15 cellular contexts compared by ENCODE assay signal in genomic region chr19:41435376-41435775, GRCh38. TPM values are rescaled to one million over a fixed set of nuclear protein-coding genes. Genes with fewer than 3 reads are reported as not detected.
DNase-seq lines count a peak whose midpoint lies in the region; ATAC-seq, FAIRE-seq and TF ChIP-seq lines count a peak whose summit lies in the region.
"Not testable (repeated sequence)": the region's sequence is repeated elsewhere in the genome, so short reads cannot be mapped to it uniquely, and the experiment has no call there.
"Had no signal": no experiment of that assay in that cellular context is flagged by ENCODE, and none has a peak within 500 bp of the region (broad histone marks: within the 10 kb centered on the region; RNA-seq: fewer than 3 reads in every experiment).

No MANE protein-coding gene starts in this region.

- H3K36me3 Mint-ChIP-seq in endodermal cell (ENCODE audit: low read depth), result peaks cover 37% of the 10 kb centered on the region

- H3K4me2 ChIP-seq in K562 (ENCODE audit: insufficient read depth, low read length), result not testable (repeated sequence)

- H3K4me1 ChIP-seq in K562 (replicated peaks in 1 of 2; ENCODE audit: control insufficient read depth in 2 of 2, insufficient read depth in 2 of 2, low read length in 2 of 2), result peaks cover 4 to 29% of the 10 kb centered on the region in 2 experiments; a peak in 4 of 5 replicates
- not testable (repeated sequence) for H3K4me1 ChIP-seq in endodermal cell (ENCODE audit: control insufficient read depth, insufficient read depth, low read length); mucosa of descending colon (ENCODE audit: low read depth); aorta (ENCODE audit: control insufficient read depth in 1 of 2, insufficient read depth in 2 of 2, low read length in 2 of 2)
- H3K4me1 ChIP-seq in spleen, result peaks cover 5 to 45% (median 25%) of the 10 kb centered on the region in 6 donors

- H3K9me3 Mint-ChIP-seq in endodermal cell, result not testable (repeated sequence)

- not testable (repeated sequence) for FAIRE-seq in K562 (lab: Jason Lieb, UNC)

- peaks cover 40% of the 10 kb centered on the region for H3K36me3 ChIP-seq in K562 (ENCODE audit: control insufficient read depth, insufficient read depth, low read length)
- peaks cover 35% of the 10 kb centered on the region for H3K36me3 ChIP-seq in endodermal cell (ENCODE audit: control insufficient read depth, insufficient read depth, low read length)
- H3K36me3 ChIP-seq in mucosa of descending colon (ENCODE audit: low read depth); aorta (ENCODE audit: control insufficient read depth in 1 of 2, insufficient read depth in 2 of 2, low read length in 1 of 2): not testable (repeated sequence)
- H3K36me3 ChIP-seq in spleen, result peaks cover 0 to 79% (median 41%) of the 10 kb centered on the region in 6 donors

- H4K20me1 ChIP-seq in K562 (replicated peaks; ENCODE audit: control insufficient read depth, insufficient read depth, low read length), result not testable (repeated sequence)

- intact Hi-C loops in K562 (cut with micrococcal nuclease), result loop anchor here (5.0 to 10.0 kb wide), 2 partner anchors 71 to 113 kb away; partner anchors contain the start of gene B9D2
- intact Hi-C loops in mucosa of descending colon (cut with DNase I, micrococcal nuclease); spleen (cut with DNase I; ENCODE audit: low total_unique reads): not testable (repeated sequence)
- intact Hi-C loops in aorta (cut with DNase I), result loop anchor here in 1 of 2 donors (5.0 kb wide), 1 partner anchor 38 kb away; the partner anchor contains the start of genes BCKDHA and EXOSC5

- not testable (repeated sequence) for TF ChIP-seq CTCF in K562 (IDR thresholded peaks at IDR 0.05 in 2 of 3, conservative IDR thresholded peaks at IDR 0.05 in 1 of 3; ENCODE audit: insufficient read depth in 2 of 3, low read depth in 1 of 3, low read length in 3 of 3); endodermal cell (conservative IDR thresholded peaks at IDR 0.05); mucosa of descending colon (IDR thresholded peaks at IDR 0.05); spleen (IDR thresholded peaks at IDR 0.05 in 8 of 11, conservative IDR thresholded peaks at IDR 0.05 in 3 of 11)

- H3K4me1 Mint-ChIP-seq in endodermal cell, result not testable (repeated sequence)

- not testable (repeated sequence) for H3K27me3 ChIP-seq in K562 (ENCODE audit: control insufficient read depth in 2 of 2, insufficient read depth in 2 of 2, low read length in 2 of 2); endodermal cell (ENCODE audit: control insufficient read depth, insufficient read depth, low read length, poor library complexity, severe bottlenecking); spleen (replicated peaks in 1 of 7); aorta (ENCODE audit: control insufficient read depth in 1 of 2, insufficient read depth in 2 of 2, low read length in 1 of 2)

- H3K4me3 ChIP-seq in K562; endodermal cell (ENCODE audit: low read length); mucosa of descending colon; spleen; aorta (ENCODE audit: low read length in 2 of 2): not testable (repeated sequence)

- not testable (repeated sequence) for H3K79me2 ChIP-seq in K562 (ENCODE audit: control insufficient read depth, insufficient read depth, low read length)

- H3K9me1 ChIP-seq in K562 (ENCODE audit: control insufficient read depth, insufficient read depth, low read length), result not testable (repeated sequence)

- CTCF ChIA-PET in K562 (lab: Yijun Ruan, JAX; ENCODE audit: low intra/inter-chr PET ratio), result interaction anchor here (1.0 kb wide), 1 partner anchor 160 kb away, joined by 3 read pairs; no protein-coding TSS in a partner anchor

- TF ChIP-seq EP300 in K562 (IDR thresholded peaks at IDR 0.05; ENCODE audit: low read length), result not testable (repeated sequence)

- H3K27ac Mint-ChIP-seq in endodermal cell, result not testable (repeated sequence)

- not testable (repeated sequence) for BruUV-seq in K562 (replicated peaks; lab: Mats Ljungman, UMichigan)

- H3K9ac ChIP-seq in K562 (ENCODE audit: insufficient read depth in 1 of 2, low read depth in 2 of 2, low read length in 2 of 2); endodermal cell (ENCODE audit: extremely low read depth, low read length, poor library complexity, severe bottlenecking): not testable (repeated sequence)

- not testable (repeated sequence) for H3K27me3 Mint-ChIP-seq in endodermal cell (ENCODE audit: insufficient read depth)

- ATAC-seq in K562; mucosa of descending colon; aorta (ENCODE audit: low FRiP score): not testable (repeated sequence)

- DNase-seq in K562 (ENCODE audit: extremely low read depth in 1 of 4, low spot score in 3 of 4), result not testable (repeated sequence)
- DNase-seq in endodermal cell (peak; percentile 20), islet precursor cell (peak; percentile 32), mucosa of descending colon (peak in 2 of 3 donors; percentile 18 to 20), spleen (peak; percentile 24), aorta (peak; percentile 13 to 40)

- 93% methylated on average over 11 of the region's 11 CpGs for WGBS in K562 (ENCODE audit: insufficient coverage, low coverage, missing lambda C conversion rate)
- WGBS in endodermal cell (ENCODE audit: insufficient coverage in 1 of 2, insufficient read length in 1 of 2), 2 experiments, result 91 to 96% methylated on average over 8 to 11 of the region's 11 CpGs
- WGBS in spleen, 5 donors, result 93 to 98% (median 98%) methylated on average over 11 of the region's 11 CpGs
- 96 to 98% methylated on average over 11 of the region's 11 CpGs for WGBS in aorta, 2 donors

- not testable (repeated sequence) for H3K27ac ChIP-seq in K562 (ENCODE audit: extremely low read depth, low read depth, low read length); endodermal cell (ENCODE audit: low read depth, low read length); spleen; aorta (ENCODE audit: low read depth in 1 of 2, low read length in 2 of 2)

- not testable (repeated sequence) for H2AFZ ChIP-seq in K562 (ENCODE audit: low read depth, low read length)

- in situ Hi-C loops in K562 (cut with MboI), result not testable (repeated sequence)

- not testable (repeated sequence) for TF ChIP-seq POLR2A in K562 (conservative IDR thresholded peaks at IDR 0.05); spleen (IDR thresholded peaks at IDR 0.05)

- H3K4me3 Mint-ChIP-seq in endodermal cell, result not testable (repeated sequence)

- not testable (repeated sequence) for H3K9me3 ChIP-seq in K562 (replicated peaks; ENCODE audit: control insufficient read depth, insufficient read depth, low read depth, low read length); endodermal cell (ENCODE audit: control insufficient read depth, low read length); mucosa of descending colon; spleen; aorta (ENCODE audit: control insufficient read depth, low read length)

- POLR2A ChIA-PET in K562 (lab: Yijun Ruan, JAX), result interaction anchor here (0.6 to 1.5 kb wide), 4 partner anchors 9 to 103 kb away, joined by 3 to 5 read pairs (median 3); partner anchors contain the start of gene B3GNT8

- not testable (repeated sequence) for TF ChIP-seq RAD21 in K562 (CRISPR knock-in tag; conservative IDR thresholded peaks at IDR 0.05 in 1 of 2, IDR thresholded peaks at IDR 0.05 in 1 of 2)

RNA-seq across cellular contexts. Expression of gene DMAC2, which starts 4.3 kb away (rescaled TPM):
- 25.5 and 29.9 TPM in 2 replicates for total RNA-seq in K562 (2011; cell fraction: chromatin; rRNA removed; ENCODE audit: low replicate concordance)
- 19.3 and 23.6 TPM in 2 replicates for total RNA-seq in K562 (2011; cell fraction: nucleolus; rRNA removed)
- 29.0 and 48.6 TPM in 2 replicates for total RNA-seq in K562 (2011; cell fraction: nucleoplasm; rRNA removed)
- total RNA-seq in K562 (2014; rRNA removed), result 39.1 and 43.5 TPM in 2 replicates
- total RNA-seq in K562 (2014; rRNA removed; fragmentation: Illumina TruSeq; extraction: Trizol), result 33.0 and 34.1 TPM in 2 replicates
- 43.1 and 43.2 TPM in 2 replicates for total RNA-seq in K562 (2015; rRNA removed; fragmentation: Illumina TruSeq; extraction: Trizol)
- total RNA-seq in K562 (2021), result 51.5 and 55.0 TPM in 2 replicates
- 45.3 and 64.1 TPM in 2 replicates for polyA plus RNA-seq in K562 (2011; rRNA removed)
- 92.7 and 108 TPM in 2 replicates for polyA plus RNA-seq in K562 (2011; cell fraction: cytosol; rRNA removed)
- 33.7 and 36.8 TPM in 2 replicates for polyA plus RNA-seq in K562 (2011; cell fraction: nucleus; rRNA removed)
- polyA plus RNA-seq in K562 (2012), result 51.4 and 59.0 TPM in 2 replicates
- polyA plus RNA-seq in K562 (2014; fragmentation: Illumina TruSeq; extraction: Trizol), result 58.1 and 59.4 TPM in 2 replicates
- polyA plus RNA-seq in K562 (2014; fragmentation: Nextera tagmentation; extraction: Ambion mirVana), result 10 to 100 TPM; 12.9 to 20.2 TPM
- 61.0 and 61.2 TPM in 2 replicates for polyA plus RNA-seq in K562 (2014; rRNA removed)
- polyA minus RNA-seq in K562 (2011; rRNA and poly(A)+ RNA removed), result 49.5 and 56.9 TPM in 2 replicates
- 29.7 and 36.7 TPM in 2 replicates for polyA minus RNA-seq in K562 (2011; cell fraction: cytosol; rRNA and poly(A)+ RNA removed)
- polyA minus RNA-seq in K562 (2011; cell fraction: nucleus; rRNA and poly(A)+ RNA removed), result 7.0 and 9.7 TPM in 2 replicates
- 10 to 100 TPM; 52.9 to 71.5 TPM for total RNA-seq in endodermal cell
- polyA plus RNA-seq in endodermal cell (2013, experiment 1 of 2), result 82.8 TPM
- 72.9 TPM for polyA plus RNA-seq in endodermal cell (2013, experiment 2 of 2)
- total RNA-seq in mucosa of descending colon, result 10 to 100 TPM; 38.9 to 61.0 (median 47.5) TPM
- 10 to 100 TPM; 25.6 to 34.4 (median 30.4) TPM for total RNA-seq in spleen
- polyA plus RNA-seq in spleen, result 10 to 100 TPM; 19.2 to 36.5 (median 27.7) TPM
- total RNA-seq in aorta, result 10 to 100 TPM; 28.3 to 31.5 TPM
- 10 to 100 TPM; 32.0 to 41.6 TPM for polyA plus RNA-seq in aorta

RNA-seq across cellular contexts. Expression of gene ERICH4, which starts 7.6 kb away (rescaled TPM):
- total RNA-seq in K562 (2011; cell fraction: chromatin; rRNA removed; ENCODE audit: low replicate concordance), result not detected in 2 replicates
- total RNA-seq in K562 (2011; cell fraction: nucleolus; rRNA removed), result not detected in 2 replicates
- not detected in 2 replicates for total RNA-seq in K562 (2011; cell fraction: nucleoplasm; rRNA removed)
- total RNA-seq in K562 (2014; rRNA removed), result not detected in 2 replicates
- total RNA-seq in K562 (2014; rRNA removed; fragmentation: Illumina TruSeq; extraction: Trizol), result not detected in 2 replicates
- not detected in 2 replicates for total RNA-seq in K562 (2015; rRNA removed; fragmentation: Illumina TruSeq; extraction: Trizol)
- not detected in 2 replicates for total RNA-seq in K562 (2021)
- polyA plus RNA-seq in K562 (2011; rRNA removed), result 0.08 TPM in 1 of 2 replicates, not detected in the other
- 0.07 TPM in 1 of 2 replicates, not detected in the other for polyA plus RNA-seq in K562 (2011; cell fraction: cytosol; rRNA removed)
- not detected in 2 replicates for polyA plus RNA-seq in K562 (2011; cell fraction: nucleus; rRNA removed)
- 0.16 TPM in 1 of 2 replicates, not detected in the other for polyA plus RNA-seq in K562 (2012)
- polyA plus RNA-seq in K562 (2014; fragmentation: Illumina TruSeq; extraction: Trizol), result not detected in 2 replicates
- not detected for polyA plus RNA-seq in K562 (2014; fragmentation: Nextera tagmentation; extraction: Ambion mirVana)
- polyA plus RNA-seq in K562 (2014; rRNA removed), result not detected in 2 replicates
- polyA minus RNA-seq in K562 (2011; rRNA and poly(A)+ RNA removed), result not detected in 2 replicates
- not detected in 2 replicates for polyA minus RNA-seq in K562 (2011; cell fraction: cytosol; rRNA and poly(A)+ RNA removed)
- polyA minus RNA-seq in K562 (2011; cell fraction: nucleus; rRNA and poly(A)+ RNA removed), result not detected in 2 replicates
- total RNA-seq in endodermal cell, result not detected
- not detected for polyA plus RNA-seq in endodermal cell (2013, experiment 1 of 2)
- polyA plus RNA-seq in endodermal cell (2013, experiment 2 of 2), result not detected
- total RNA-seq in mucosa of descending colon, result not detected
- total RNA-seq in spleen, result under 1 TPM in 1 of 7 donors, not detected in 6; 0.65 TPM
- polyA plus RNA-seq in spleen, result not detected
- total RNA-seq in aorta, result not detected
- polyA plus RNA-seq in aorta, result 10 to 100 TPM in 1 of 2 donors, not detected in 1; 13.4 TPM
- total RNA-seq: A673; CD4-positive, alpha-beta memory T cell; CD4-positive, CD25-positive, alpha-beta regulatory T cell; CD8-positive, alpha-beta memory T cell; Daoy; G401; GM12878 had no signal
- polyA plus RNA-seq: AG04450; CD14-positive monocyte; CD4-positive, alpha-beta memory T cell; CD4-positive, CD25-positive, alpha-beta regulatory T cell; CD8-positive, alpha-beta memory T cell; GM12878 had no signal

RNA-seq across cellular contexts. Expression of gene B3GNT8, which starts 8.2 kb away (rescaled TPM):
- total RNA-seq in K562 (2011; cell fraction: chromatin; rRNA removed; ENCODE audit: low replicate concordance), result 0.35 and 1.2 TPM in 2 replicates
- total RNA-seq in K562 (2011; cell fraction: nucleolus; rRNA removed), result 2.5 and 3.7 TPM in 2 replicates
- total RNA-seq in K562 (2011; cell fraction: nucleoplasm; rRNA removed), result 0.66 TPM in 1 of 2 replicates, not detected in the other
- total RNA-seq in K562 (2014; rRNA removed), result 1.00 and 2.3 TPM in 2 replicates
- total RNA-seq in K562 (2014; rRNA removed; fragmentation: Illumina TruSeq; extraction: Trizol), result not detected in 2 replicates
- total RNA-seq in K562 (2015; rRNA removed; fragmentation: Illumina TruSeq; extraction: Trizol), result 0.83 and 0.90 TPM in 2 replicates
- 2.9 and 3.4 TPM in 2 replicates for total RNA-seq in K562 (2021)
- polyA plus RNA-seq in K562 (2011; rRNA removed), result 0.23 and 0.35 TPM in 2 replicates
- 0.18 and 0.86 TPM in 2 replicates for polyA plus RNA-seq in K562 (2011; cell fraction: cytosol; rRNA removed)
- polyA plus RNA-seq in K562 (2011; cell fraction: nucleus; rRNA removed), result 0.25 and 0.50 TPM in 2 replicates
- 2.8 and 5.4 TPM in 2 replicates for polyA plus RNA-seq in K562 (2012)
- 0.21 and 2.0 TPM in 2 replicates for polyA plus RNA-seq in K562 (2014; fragmentation: Illumina TruSeq; extraction: Trizol)
- polyA plus RNA-seq in K562 (2014; fragmentation: Nextera tagmentation; extraction: Ambion mirVana), result under 1 TPM in 1 of 2 experiments, not detected in 1; 0.11 TPM
- polyA plus RNA-seq in K562 (2014; rRNA removed), result 0.65 and 1.3 TPM in 2 replicates
- polyA minus RNA-seq in K562 (2011; rRNA and poly(A)+ RNA removed), result 0.09 and 0.28 TPM in 2 replicates
- polyA minus RNA-seq in K562 (2011; cell fraction: cytosol; rRNA and poly(A)+ RNA removed), result 1.8 TPM in 1 of 2 replicates, not detected in the other
- 0.67 and 0.81 TPM in 2 replicates for polyA minus RNA-seq in K562 (2011; cell fraction: nucleus; rRNA and poly(A)+ RNA removed)
- 1 to 10 TPM; 3.9 to 4.7 TPM for total RNA-seq in endodermal cell
- polyA plus RNA-seq in endodermal cell (2013, experiment 1 of 2), result 2.1 TPM
- 2.2 TPM for polyA plus RNA-seq in endodermal cell (2013, experiment 2 of 2)
- total RNA-seq in mucosa of descending colon, result 10 to 100 TPM; 28.8 to 69.4 (median 34.3) TPM
- 10 to 100 TPM in 6 of 7 donors, 1 to 10 TPM in 1; 7.0 to 30.3 (median 11.4) TPM for total RNA-seq in spleen
- 1 to 10 TPM; 1.8 to 9.8 (median 4.0) TPM for polyA plus RNA-seq in spleen
- total RNA-seq in aorta, result 1 to 10 TPM; 3.2 to 3.9 TPM
- polyA plus RNA-seq in aorta, result 1 to 10 TPM; 3.7 to 7.4 TPM
- total RNA-seq: G401 had no signal

RNA-seq across cellular contexts. Expression of gene BCKDHA, which starts 37.8 kb away (rescaled TPM):
- total RNA-seq in K562 (2011; cell fraction: chromatin; rRNA removed; ENCODE audit: low replicate concordance), result 10.6 and 34.3 TPM in 2 replicates
- 28.8 and 36.0 TPM in 2 replicates for total RNA-seq in K562 (2011; cell fraction: nucleolus; rRNA removed)
- 11.3 and 14.4 TPM in 2 replicates for total RNA-seq in K562 (2011; cell fraction: nucleoplasm; rRNA removed)
- total RNA-seq in K562 (2014; rRNA removed) (44.5 and 52.5 TPM in 2 replicates), K562 (2014; rRNA removed; fragmentation: Illumina TruSeq; extraction: Trizol) (2.0 and 4.8 TPM in 2 replicates), K562 (2015; rRNA removed; fragmentation: Illumina TruSeq; extraction: Trizol) (10.6 and 14.0 TPM in 2 replicates), K562 (2021) (14.6 and 16.6 TPM in 2 replicates), endodermal cell (10 to 100 TPM; 18.0 to 21.6 TPM), mucosa of descending colon (10 to 100 TPM; 16.6 to 22.5 (median 17.3) TPM), spleen (10 to 100 TPM; 10.3 to 55.6 (median 28.3) TPM), aorta (10 to 100 TPM; 11.6 to 15.2 TPM)
- polyA plus RNA-seq in K562 (2011; rRNA removed) (14.1 and 30.0 TPM in 2 replicates), K562 (2014; fragmentation: Illumina TruSeq; extraction: Trizol) (24.0 and 28.8 TPM in 2 replicates), K562 (2014; fragmentation: Nextera tagmentation; extraction: Ambion mirVana) (1 to 10 TPM; 4.5 to 6.4 TPM), K562 (2014; rRNA removed) (23.0 and 26.9 TPM in 2 replicates), spleen (10 to 100 TPM; 28.0 to 34.9 (median 29.9) TPM), aorta (10 to 100 TPM; 11.1 to 50.6 TPM)
- polyA plus RNA-seq in K562 (2011; cell fraction: cytosol; rRNA removed), result 42.6 and 93.8 TPM in 2 replicates
- 46.1 and 46.4 TPM in 2 replicates for polyA plus RNA-seq in K562 (2011; cell fraction: nucleus; rRNA removed)
- polyA plus RNA-seq in K562 (2012), result 18.7 and 29.6 TPM in 2 replicates
- 6.4 and 7.1 TPM in 2 replicates for polyA minus RNA-seq in K562 (2011; rRNA and poly(A)+ RNA removed)
- polyA minus RNA-seq in K562 (2011; cell fraction: cytosol; rRNA and poly(A)+ RNA removed), result 22.1 and 33.9 TPM in 2 replicates
- polyA minus RNA-seq in K562 (2011; cell fraction: nucleus; rRNA and poly(A)+ RNA removed), result 11.6 and 15.8 TPM in 2 replicates
- 44.2 TPM for polyA plus RNA-seq in endodermal cell (2013, experiment 1 of 2)
- polyA plus RNA-seq in endodermal cell (2013, experiment 2 of 2), result 36.3 TPM

RNA-seq across cellular contexts. Expression of gene EXOSC5, which starts 38.2 kb away (rescaled TPM):
- 10.4 and 27.0 TPM in 2 replicates for total RNA-seq in K562 (2011; cell fraction: chromatin; rRNA removed; ENCODE audit: low replicate concordance)
- total RNA-seq in K562 (2011; cell fraction: nucleolus; rRNA removed), result 28.7 and 35.4 TPM in 2 replicates
- 18.0 and 19.2 TPM in 2 replicates for total RNA-seq in K562 (2011; cell fraction: nucleoplasm; rRNA removed)
- total RNA-seq in K562 (2014; rRNA removed), result 37.8 and 47.1 TPM in 2 replicates
- 8.6 and 10.9 TPM in 2 replicates for total RNA-seq in K562 (2014; rRNA removed; fragmentation: Illumina TruSeq; extraction: Trizol)
- total RNA-seq in K562 (2015; rRNA removed; fragmentation: Illumina TruSeq; extraction: Trizol), result 32.5 and 35.0 TPM in 2 replicates
- 59.7 and 66.0 TPM in 2 replicates for total RNA-seq in K562 (2021)
- 43.3 and 53.6 TPM in 2 replicates for polyA plus RNA-seq in K562 (2011; rRNA removed)
- 64.2 and 117 TPM in 2 replicates for polyA plus RNA-seq in K562 (2011; cell fraction: cytosol; rRNA removed)
- polyA plus RNA-seq in K562 (2011; cell fraction: nucleus; rRNA removed), result 33.3 and 35.8 TPM in 2 replicates
- polyA plus RNA-seq in K562 (2012), result 51.8 and 96.9 TPM in 2 replicates
- 22.3 and 47.3 TPM in 2 replicates for polyA plus RNA-seq in K562 (2014; fragmentation: Illumina TruSeq; extraction: Trizol)
- 10 to 100 TPM; 15.1 to 41.8 TPM for polyA plus RNA-seq in K562 (2014; fragmentation: Nextera tagmentation; extraction: Ambion mirVana)
- 75.5 and 76.1 TPM in 2 replicates for polyA plus RNA-seq in K562 (2014; rRNA removed)
- polyA minus RNA-seq in K562 (2011; rRNA and poly(A)+ RNA removed), result 8.8 and 12.2 TPM in 2 replicates
- polyA minus RNA-seq in K562 (2011; cell fraction: cytosol; rRNA and poly(A)+ RNA removed), result 19.4 and 42.8 TPM in 2 replicates
- polyA minus RNA-seq in K562 (2011; cell fraction: nucleus; rRNA and poly(A)+ RNA removed), result 10.1 and 11.0 TPM in 2 replicates
- total RNA-seq in endodermal cell, result 10 to 100 TPM; 15.7 to 23.6 TPM
- 21.9 TPM for polyA plus RNA-seq in endodermal cell (2013, experiment 1 of 2)
- 19.8 TPM for polyA plus RNA-seq in endodermal cell (2013, experiment 2 of 2)
- 10 to 100 TPM; 12.5 to 16.4 (median 13.3) TPM for total RNA-seq in mucosa of descending colon
- total RNA-seq in spleen, result 10 to 100 TPM; 10.1 to 21.0 (median 14.0) TPM
- polyA plus RNA-seq in spleen, result 10 to 100 TPM; 32.1 to 53.8 (median 42.3) TPM
- total RNA-seq in aorta, result 1 to 10 TPM; 5.5 to 8.7 TPM
- 10 to 100 TPM in 1 of 2 donors, 1 to 10 TPM in 1; 9.9 to 15.4 TPM for polyA plus RNA-seq in aorta
